Comparison of ENCODE assay signal across 17 cellular contexts in genomic region chr4:77342170-77342810, GRCh38.
"Had no signal": no experiment of that assay in that cellular context is flagged by ENCODE, and none has a peak within 500 bp of the region (broad histone marks: within the 10 kb centered on the region; RNA-seq: fewer than 3 reads in every experiment).

No MANE protein-coding gene starts in this region.

- H3K36me3 ChIP-seq: ascending aorta, lower lobe of right lung, sigmoid colon, spleen had no signal

- DNase-seq: activated CD4-positive, alpha-beta T cell treated with anti-CD3 and anti-CD28 coated beads for 36 hours; activated CD4-positive, alpha-beta T cell treated with anti-CD3 and anti-CD28 coated beads, Interleukin-2, amount 50 U/mL, for 48 hours; activated CD8-positive, alpha-beta memory T cell treated with anti-CD3 and anti-CD28 coated beads, Interleukin-2, amount 10 ng/mL, durations not matched to agents 7 days and 5 days; cerebellar nuclear complex; cortex of kidney; left colon; lower lobe of right lung; nucleus accumbens; sigmoid colon; spleen; stimulated activated naive B cell treated with anti-CD40 and anti-IgM and Interleukin-4, amounts not matched to agents 10 μg/mL and 1 μg/mL and 100 μg/mL, for 72 hours had no signal

- ATAC-seq: activated CD4-positive, alpha-beta T cell treated with anti-CD3 and anti-CD28 coated beads for 36 hours; activated CD8-positive, alpha-beta memory T cell treated with anti-CD3 and anti-CD28 coated beads, Interleukin-2, amount 10 ng/mL, durations not matched to agents 7 days and 5 days; activated T-helper 17 cell treated with anti-CD3 and anti-CD28 coated beads, Interleukin-2, amount 50 U/mL, for 72 hours; esophagus mucosa; left colon; lower lobe of right lung; natural killer cell treated with Interleukin-12 subunit alpha and Interleukin-12 subunit beta and Interleukin-15 and Interleukin-18, amount 100 ng/mL, for 72 hours; stimulated activated naive B cell treated with anti-CD40 and anti-IgM and Interleukin-4, amounts not matched to agents 10 μg/mL and 1 μg/mL and 100 μg/mL, for 72 hours; WTC11 had no signal

- H3K27ac ChIP-seq: ascending aorta, lower lobe of right lung, sigmoid colon, spleen had no signal

- H3K27me3 ChIP-seq: ascending aorta, sigmoid colon, spleen had no signal

- H3K4me3 Mint-ChIP-seq: activated CD4-positive, alpha-beta T cell treated with anti-CD3 and anti-CD28 coated beads for 36 hours; activated CD8-positive, alpha-beta memory T cell treated with anti-CD3 and anti-CD28 coated beads, Interleukin-2, amount 10 ng/mL, durations not matched to agents 7 days and 5 days; activated naive CD4-positive, alpha-beta T cell treated with anti-CD3 and anti-CD28 coated beads, Interleukin-2, amount 50 U/mL, for 24 hours; activated T-helper 17 cell treated with anti-CD3 and anti-CD28 coated beads, Interleukin-2, amount 50 U/mL, for 72 hours; natural killer cell treated with Interleukin-12 subunit alpha and Interleukin-12 subunit beta and Interleukin-15 and Interleukin-18, amount 100 ng/mL, for 72 hours; stimulated activated naive B cell treated with anti-CD40 and anti-IgM and Interleukin-4, amounts not matched to agents 10 μg/mL and 1 μg/mL and 100 μg/mL, for 72 hours; WTC11 had no signal

- H3K27ac Mint-ChIP-seq: activated CD4-positive, alpha-beta T cell treated with anti-CD3 and anti-CD28 coated beads for 36 hours; activated CD8-positive, alpha-beta memory T cell treated with anti-CD3 and anti-CD28 coated beads, Interleukin-2, amount 10 ng/mL, durations not matched to agents 7 days and 5 days; activated naive CD4-positive, alpha-beta T cell treated with anti-CD3 and anti-CD28 coated beads, Interleukin-2, amount 50 U/mL, for 24 hours; activated T-helper 17 cell treated with anti-CD3 and anti-CD28 coated beads, Interleukin-2, amount 50 U/mL, for 72 hours; natural killer cell treated with Interleukin-12 subunit alpha and Interleukin-12 subunit beta and Interleukin-15 and Interleukin-18, amount 100 ng/mL, for 72 hours; stimulated activated naive B cell treated with anti-CD40 and anti-IgM and Interleukin-4, amounts not matched to agents 10 μg/mL and 1 μg/mL and 100 μg/mL, for 72 hours; WTC11 had no signal

- H3K4me3 ChIP-seq: ascending aorta, lower lobe of right lung, sigmoid colon, spleen had no signal

- H3K4me1 Mint-ChIP-seq: activated CD4-positive, alpha-beta T cell treated with anti-CD3 and anti-CD28 coated beads for 36 hours; activated naive CD4-positive, alpha-beta T cell treated with anti-CD3 and anti-CD28 coated beads, Interleukin-2, amount 50 U/mL, for 24 hours; activated T-helper 17 cell treated with anti-CD3 and anti-CD28 coated beads, Interleukin-2, amount 50 U/mL, for 72 hours; stimulated activated naive B cell treated with anti-CD40 and anti-IgM and Interleukin-4, amounts not matched to agents 10 μg/mL and 1 μg/mL and 100 μg/mL, for 72 hours; WTC11 had no signal

- H3K27me3 Mint-ChIP-seq: stimulated activated naive B cell treated with anti-CD40 and anti-IgM and Interleukin-4, amounts not matched to agents 10 μg/mL and 1 μg/mL and 100 μg/mL, for 72 hours had no signal

- H3K4me1 ChIP-seq: ascending aorta, lower lobe of right lung, sigmoid colon, spleen had no signal
